ENCODE assay signal across 9 cellular contexts in genomic region chr1:233543338-233544255, GRCh38.
A peak's percentile ranks its signal among the peaks of the same experiment; 100 is the strongest.
DNase-seq lines count a peak whose midpoint lies in the region; ATAC-seq and TF ChIP-seq lines count a peak whose summit lies in the region.
"Had no signal": no experiment of that assay in that cellular context is flagged by ENCODE, and none has a peak within 500 bp of the region (broad histone marks: within the 10 kb centered on the region; RNA-seq: fewer than 3 reads in every experiment).

No MANE protein-coding gene starts in this region.

- H3K9me3 ChIP-seq in osteoblast (ENCODE audit: low read depth, low read length) (no peaks in the 10 kb centered on the region), tibial nerve (no peaks in the 10 kb centered on the region)

- H3K4me2 ChIP-seq in osteoblast (ENCODE audit: insufficient read depth, low read length): no peak overlapping the region

- peak; percentile 91 for DNase-seq in EH (ENCODE audit: low read depth)
- peak; percentile 21 for DNase-seq in NCI-H2227 treated with DMSO at 0.1 percent for 48 hours (lab: John Stamatoyannopoulos, UW)
- peak; percentile 100 for DNase-seq in epithelial cell of esophagus (ENCODE audit: low read depth)
- DNase-seq in osteoblast (ENCODE audit: insufficient read length, low spot score, missing footprints): peak; percentile 94
- no peak for DNase-seq in cortex of kidney (lab: John Stamatoyannopoulos, UW)
- DNase-seq in tibial nerve (ENCODE audit: low spot score in 2 of 2): no peak
- no peak for DNase-seq in stimulated activated CD4-positive, alpha-beta T cell treated with anti-CD3 and anti-CD28 coated beads, Interleukin-2, amount 100 ng/mL, for 24 hours
- DNase-seq: T-helper 1 cell had no signal

- TF ChIP-seq EP300 in tibial nerve (IDR thresholded peaks at IDR 0.05): no peak

- no peak for TF ChIP-seq POLR2A in tibial nerve (IDR thresholded peaks at IDR 0.05)

- TF ChIP-seq CTCF in epithelial cell of esophagus (IDR thresholded peaks at IDR 0.05; ENCODE audit: insufficient read depth, low read depth, low read length, missing control alignments) (no peak), osteoblast (IDR thresholded peaks at IDR 0.05; ENCODE audit: extremely low read depth, low read depth, low read length) (no peak), tibial nerve (IDR thresholded peaks at IDR 0.05) (no peak)

- no peak overlapping the region for H3K27ac ChIP-seq in osteoblast (ENCODE audit: low read depth, low read length)
- H3K27ac ChIP-seq in tibial nerve: no peak overlapping the region

- H3K79me2 ChIP-seq in osteoblast (ENCODE audit: insufficient read depth, low read length): no peaks in the 10 kb centered on the region

- ATAC-seq in HG03159 (IDR thresholded peaks at IDR 0.05; ENCODE audit: unreplicated experiment): no peak

- H3K36me3 ChIP-seq in osteoblast (ENCODE audit: insufficient read depth, low read length) (no peaks in the 10 kb centered on the region), tibial nerve (no peaks in the 10 kb centered on the region)

- H2AFZ ChIP-seq in osteoblast (ENCODE audit: low read length): peak overlapping the region; percentile 40

- no peak overlapping the region for H3K4me3 ChIP-seq in epithelial cell of esophagus (ENCODE audit: low read length)
- H3K4me3 ChIP-seq in osteoblast (ENCODE audit: insufficient read depth, low read length): no peak overlapping the region
- no peak overlapping the region for H3K4me3 ChIP-seq in tibial nerve

- WGBS in tibial nerve, 2 donors: 57 to 60% methylated on average over 8 of the region's 8 CpGs

- H3K4me1 ChIP-seq in osteoblast (ENCODE audit: insufficient read depth, low read length) (no peaks in the 10 kb centered on the region), tibial nerve (no peaks in the 10 kb centered on the region)

- no peaks in the 10 kb centered on the region for H3K27me3 ChIP-seq in osteoblast (ENCODE audit: insufficient read depth, low read length)
- H3K27me3 ChIP-seq in tibial nerve: no peaks in the 10 kb centered on the region

- no peaks in the 10 kb centered on the region for H4K20me1 ChIP-seq in osteoblast (ENCODE audit: insufficient read depth, low read length)

Comparison
In these comparisons a context has a peak if more than half of its experiments do, and no peak if none do; other contexts are left out.
1. DNase-seq: peak in EH (single experiment), NCI-H2227 treated with DMSO at 0.1 percent for 48 hours (single experiment), epithelial cell of esophagus (single experiment) and osteoblast (single experiment); none in cortex of kidney (single experiment), tibial nerve (0 of 2) and stimulated activated CD4-positive, alpha-beta T cell treated with anti-CD3 and anti-CD28 coated beads, Interleukin-2, amount 100 ng/mL, for 24 hours (0 of 2).